In the genomic region with DNA sequence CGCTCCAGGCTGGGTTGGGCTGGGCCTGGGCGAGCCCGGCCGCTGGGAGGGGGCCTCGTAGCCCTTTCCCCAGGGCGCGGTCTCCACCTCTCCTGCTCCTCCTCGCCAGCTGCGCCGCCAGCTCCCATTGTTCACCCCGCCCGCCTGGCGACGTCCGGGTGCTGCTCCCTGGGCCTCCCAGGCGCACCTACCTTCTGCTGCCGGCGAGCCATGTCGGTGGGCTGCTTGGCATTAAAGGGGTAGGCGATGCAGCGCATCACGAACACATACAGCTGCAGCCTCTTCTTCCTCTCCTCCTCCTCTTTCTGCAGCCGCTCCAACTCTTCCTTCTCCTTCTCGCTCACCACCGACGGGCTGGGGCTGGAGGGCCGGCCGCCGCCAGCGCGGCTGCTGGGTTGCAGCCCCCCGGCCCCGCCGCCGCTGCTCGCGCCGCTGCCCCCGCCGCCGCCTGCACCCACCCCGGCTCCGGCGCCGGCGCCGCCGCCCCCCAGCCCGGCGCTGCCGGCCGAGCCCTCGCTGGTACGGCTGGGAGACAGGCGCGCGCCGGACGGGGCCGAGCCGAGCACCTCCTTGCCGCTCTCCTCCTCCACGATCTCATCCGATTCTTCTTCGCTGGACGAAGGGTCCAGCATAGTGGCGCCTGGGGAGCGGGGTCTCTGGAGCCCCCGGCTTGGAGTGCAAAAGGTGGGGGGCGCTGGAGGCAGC, we compare ENCODE assay signal across 11 cellular contexts. TPM values are rescaled to one million over a fixed set of nuclear protein-coding genes. Genes with fewer than 3 reads are reported as not detected.
A peak's percentile ranks its signal among the peaks of the same experiment; 100 is the strongest.
DNase-seq lines count a peak whose midpoint lies in the region; ATAC-seq and TF ChIP-seq lines count a peak whose summit lies in the region.
"Had no signal": no experiment of that assay in that cellular context is flagged by ENCODE, and none has a peak within 500 bp of the region (broad histone marks: within the 10 kb centered on the region; RNA-seq: fewer than 3 reads in every experiment).

No MANE protein-coding gene starts in this region.

- ATAC-seq in activated T-cell treated with anti-CD3 and anti-CD28 coated beads, Interleukin-2, amount 50 U/mL, for 72 hours (replicated peaks in 1 of 2), result no peak
- no peak for ATAC-seq in HG03139 (IDR thresholded peaks at IDR 0.05; ENCODE audit: unreplicated experiment)

- DNase-seq in DMS79 treated with DMSO at 0.1 percent for 48 hours (lab: John Stamatoyannopoulos, UW), result peak; percentile 46
- DNase-seq in DMS79 (lab: John Stamatoyannopoulos, UW), result no peak
- DNase-seq in iPS-NIHi11 (ENCODE audit: low spot score), result peak; percentile 11
- peak in 11 of 49 donors; percentile 2 to 54 (median 31) for DNase-seq in substantia nigra (lab: John Stamatoyannopoulos, UW)
- no peak for DNase-seq in activated T-cell treated with anti-CD3 and anti-CD28 coated beads, Interleukin-2, amount 50 U/mL, for 72 hours
- no peak for DNase-seq in midbrain (lab: John Stamatoyannopoulos, UW)
- DNase-seq: HFFc6; stimulated activated CD4-positive, alpha-beta T cell treated with anti-CD3 and anti-CD28 coated beads, Interleukin-4, amount 100 ng/mL, for 24 hours had no signal

- H3K36me3 Mint-ChIP-seq in activated T-cell treated with anti-CD3 and anti-CD28 coated beads, Interleukin-2, amount 50 U/mL, for 72 hours (ENCODE audit: insufficient read depth in 2 of 2), result peaks cover 2 to 10% of the 10 kb centered on the region in 2 donors

- no peak overlapping the region for H3K4me3 Mint-ChIP-seq in activated T-cell treated with anti-CD3 and anti-CD28 coated beads, Interleukin-2, amount 50 U/mL, for 72 hours
- H3K4me3 Mint-ChIP-seq: HFFc6 had no signal

- no peaks in the 10 kb centered on the region for H3K4me1 Mint-ChIP-seq in activated T-cell treated with anti-CD3 and anti-CD28 coated beads, Interleukin-2, amount 50 U/mL, for 72 hours (ENCODE audit: low read depth)

- H3K9me3 Mint-ChIP-seq in activated T-cell treated with anti-CD3 and anti-CD28 coated beads, Interleukin-2, amount 50 U/mL, for 72 hours, result no peaks in the 10 kb centered on the region

- no peak overlapping the region for H3K27ac Mint-ChIP-seq in activated T-cell treated with anti-CD3 and anti-CD28 coated beads, Interleukin-2, amount 50 U/mL, for 72 hours
- H3K27ac Mint-ChIP-seq: HFFc6 had no signal

- no peak for TF ChIP-seq CTCF in VCaP (conservative IDR thresholded peaks at IDR 0.05)

- H3K27me3 Mint-ChIP-seq in activated T-cell treated with anti-CD3 and anti-CD28 coated beads, Interleukin-2, amount 50 U/mL, for 72 hours (ENCODE audit: low read depth), result peaks cover 46% of the 10 kb centered on the region

- H3K27ac ChIP-seq in VCaP, result peak overlapping the region; percentile 94
- H3K27ac ChIP-seq in substantia nigra (ENCODE audit: low read depth, low read length, poor library complexity, severe bottlenecking), result peak overlapping the region; percentile 51

RNA-seq across cellular contexts. Expression of gene CADPS, which starts 0.7 kb away (rescaled TPM):
- total RNA-seq in activated T-cell treated with anti-CD3 and anti-CD28 coated beads, Interleukin-2, amount 50 U/mL, for 72 hours, result not detected
- total RNA-seq: HFFc6, SK-MEL-5 had no signal

Comparison
In these comparisons a context has a peak if more than half of its experiments do, and no peak if none do; other contexts are left out.
1. DNase-seq: peak in DMS79 treated with DMSO at 0.1 percent for 48 hours (single experiment) and iPS-NIHi11 (single experiment); none in DMS79 (single experiment), activated T-cell treated with anti-CD3 and anti-CD28 coated beads, Interleukin-2, amount 50 U/mL, for 72 hours (0 of 2) and midbrain (single experiment).